In the genomic region with DNA sequence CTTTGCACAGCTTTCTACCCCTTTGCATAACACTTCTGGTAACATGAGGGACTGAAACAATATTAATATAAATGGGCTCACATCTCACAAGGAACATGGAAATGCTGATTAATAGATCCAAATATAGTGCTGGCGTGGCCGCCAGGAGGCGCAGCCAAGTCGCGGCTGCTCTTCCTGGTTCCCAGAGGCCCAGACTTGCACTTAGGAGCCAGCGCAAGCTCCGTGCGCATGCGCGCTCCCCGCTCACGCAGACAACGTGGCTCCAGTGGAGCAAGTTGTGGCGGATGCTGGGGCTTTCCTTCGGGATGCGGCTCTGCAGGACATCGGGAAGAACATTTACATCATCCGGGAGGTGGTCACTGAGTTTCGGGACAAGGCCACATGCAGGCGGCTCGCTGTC, we compare ENCODE assay signal across 1 cellular context.
TF ChIP-seq lines count a peak whose summit lies in the region.

No MANE protein-coding gene starts in this region.

TF ChIP-seq in WTC11, 78 proteins besides CTCF, POLR2A, EP300 and RAD21 (continued from another document):
- no peak for TF ChIP-seq ARID4B (CRISPR knock-in tag; IDR thresholded peaks at IDR 0.05; ENCODE audit: borderline replicate concordance)
- no peak for TF ChIP-seq ZMAT4 (CRISPR knock-in tag; IDR thresholded peaks at IDR 0.05)
- TF ChIP-seq, protein P1, sequence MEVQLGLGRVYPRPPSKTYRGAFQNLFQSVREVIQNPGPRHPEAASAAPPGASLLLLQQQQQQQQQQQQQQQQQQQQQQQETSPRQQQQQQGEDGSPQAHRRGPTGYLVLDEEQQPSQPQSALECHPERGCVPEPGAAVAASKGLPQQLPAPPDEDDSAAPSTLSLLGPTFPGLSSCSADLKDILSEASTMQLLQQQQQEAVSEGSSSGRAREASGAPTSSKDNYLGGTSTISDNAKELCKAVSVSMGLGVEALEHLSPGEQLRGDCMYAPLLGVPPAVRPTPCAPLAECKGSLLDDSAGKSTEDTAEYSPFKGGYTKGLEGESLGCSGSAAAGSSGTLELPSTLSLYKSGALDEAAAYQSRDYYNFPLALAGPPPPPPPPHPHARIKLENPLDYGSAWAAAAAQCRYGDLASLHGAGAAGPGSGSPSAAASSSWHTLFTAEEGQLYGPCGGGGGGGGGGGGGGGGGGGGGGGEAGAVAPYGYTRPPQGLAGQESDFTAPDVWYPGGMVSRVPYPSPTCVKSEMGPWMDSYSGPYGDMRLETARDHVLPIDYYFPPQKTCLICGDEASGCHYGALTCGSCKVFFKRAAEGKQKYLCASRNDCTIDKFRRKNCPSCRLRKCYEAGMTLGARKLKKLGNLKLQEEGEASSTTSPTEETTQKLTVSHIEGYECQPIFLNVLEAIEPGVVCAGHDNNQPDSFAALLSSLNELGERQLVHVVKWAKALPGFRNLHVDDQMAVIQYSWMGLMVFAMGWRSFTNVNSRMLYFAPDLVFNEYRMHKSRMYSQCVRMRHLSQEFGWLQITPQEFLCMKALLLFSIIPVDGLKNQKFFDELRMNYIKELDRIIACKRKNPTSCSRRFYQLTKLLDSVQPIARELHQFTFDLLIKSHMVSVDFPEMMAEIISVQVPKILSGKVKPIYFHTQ (CRISPR knock-in tag; IDR thresholded peaks at IDR 0.05), result no peak
- no peak for TF ChIP-seq GABPB1 (CRISPR knock-in tag; IDR thresholded peaks at IDR 0.05)
- no peak for TF ChIP-seq PRDM15 (CRISPR knock-in tag; IDR thresholded peaks at IDR 0.05)
- TF ChIP-seq, protein P2, sequence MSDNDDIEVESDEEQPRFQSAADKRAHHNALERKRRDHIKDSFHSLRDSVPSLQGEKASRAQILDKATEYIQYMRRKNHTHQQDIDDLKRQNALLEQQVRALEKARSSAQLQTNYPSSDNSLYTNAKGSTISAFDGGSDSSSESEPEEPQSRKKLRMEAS (CRISPR knock-in tag; IDR thresholded peaks at IDR 0.05), result no peak
- no peak for TF ChIP-seq ZNF416 (CRISPR knock-in tag; IDR thresholded peaks at IDR 0.05)
- no peak for TF ChIP-seq KAT7 (CRISPR knock-in tag; IDR thresholded peaks at IDR 0.05; ENCODE audit: borderline replicate concordance)
- TF ChIP-seq, protein P3, sequence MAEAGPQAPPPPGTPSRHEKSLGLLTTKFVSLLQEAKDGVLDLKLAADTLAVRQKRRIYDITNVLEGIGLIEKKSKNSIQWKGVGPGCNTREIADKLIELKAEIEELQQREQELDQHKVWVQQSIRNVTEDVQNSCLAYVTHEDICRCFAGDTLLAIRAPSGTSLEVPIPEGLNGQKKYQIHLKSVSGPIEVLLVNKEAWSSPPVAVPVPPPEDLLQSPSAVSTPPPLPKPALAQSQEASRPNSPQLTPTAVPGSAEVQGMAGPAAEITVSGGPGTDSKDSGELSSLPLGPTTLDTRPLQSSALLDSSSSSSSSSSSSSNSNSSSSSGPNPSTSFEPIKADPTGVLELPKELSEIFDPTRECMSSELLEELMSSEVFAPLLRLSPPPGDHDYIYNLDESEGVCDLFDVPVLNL (CRISPR knock-in tag; IDR thresholded peaks at IDR 0.05; ENCODE audit: borderline replicate concordance, low read depth), result no peak
- no peak for TF ChIP-seq STAT6 (CRISPR knock-in tag; conservative IDR thresholded peaks at IDR 0.05; ENCODE audit: low read depth)
- TF ChIP-seq JAZF1 (CRISPR knock-in tag; IDR thresholded peaks at IDR 0.05), result no peak
- TF ChIP-seq ZNF423 (CRISPR knock-in tag; IDR thresholded peaks at IDR 0.05), result no peak
- no peak for TF ChIP-seq E2F5 (CRISPR knock-in tag; IDR thresholded peaks at IDR 0.05)
